Comparison of ENCODE assay signal across 8 cellular contexts in genomic region chr1:235417101-235417697, GRCh38. TPM values are rescaled to one million over a fixed set of nuclear protein-coding genes. Genes with fewer than 3 reads are reported as not detected.
A peak's percentile ranks its signal among the peaks of the same experiment; 100 is the strongest.
DNase-seq lines count a peak whose midpoint lies in the region; ATAC-seq and TF ChIP-seq lines count a peak whose summit lies in the region.

No MANE protein-coding gene starts in this region.

- H3K4me3 ChIP-seq in Panc1 (ENCODE audit: low read depth in 2 of 2, low read length in 2 of 2) = no peak overlapping the region
- H3K4me3 ChIP-seq in fibroblast of mammary gland (ENCODE audit: control insufficient read depth, low read depth, low read length) = no peak overlapping the region

- ATAC-seq in HG03460 (IDR thresholded peaks at IDR 0.05; ENCODE audit: unreplicated experiment) (peak; percentile 53), Panc1 (peak; percentile 83), HG03159 (IDR thresholded peaks at IDR 0.05; ENCODE audit: unreplicated experiment) (no peak)

- H3K9me3 Mint-ChIP-seq in neural crest cell = no peaks in the 10 kb centered on the region

- H3K27me3 Mint-ChIP-seq in neural crest cell (ENCODE audit: low read depth) = no peaks in the 10 kb centered on the region

- POLR2A ChIA-PET in Panc1 (lab: Charles Lee) = interaction anchor here (0.7 kb wide), 1 partner anchor 143 kb away, joined by 3 read pairs; no protein-coding TSS in a partner anchor

- CTCF ChIA-PET in Panc1 (lab: Charles Lee) = interaction anchor here (0.5 to 1.3 kb wide), 4 partner anchors 8 to 232 kb away, joined by 3 to 8 read pairs (median 4); no protein-coding TSS in a partner anchor

- H3K27ac ChIP-seq in Panc1 (ENCODE audit: low read length) = peak overlapping the region; percentile 83

- H3K27me3 ChIP-seq in Panc1 (ENCODE audit: control insufficient read depth, insufficient read depth, low read length) = no peaks in the 10 kb centered on the region

- H3K9me3 ChIP-seq in Panc1 (ENCODE audit: control insufficient read depth, insufficient read depth, low read depth, low read length) = no peaks in the 10 kb centered on the region

- no TSS peak for BruUV-seq in Panc1 (replicated peaks; lab: Mats Ljungman, UMichigan)

- peaks cover 33% of the 10 kb centered on the region for H3K4me1 ChIP-seq in Panc1 (ENCODE audit: control insufficient read depth, insufficient read depth, low read length)

- TF ChIP-seq CTCF in Panc1 (IDR thresholded peaks at IDR 0.05) (peak; percentile 90), fibroblast of mammary gland (conservative IDR thresholded peaks at IDR 0.05; ENCODE audit: control insufficient read depth, insufficient read depth, low read depth, low read length) (peak; percentile 80), neural crest cell (conservative IDR thresholded peaks at IDR 0.05) (peak; percentile 90)

- in situ Hi-C loops in Panc1 (cut with HindIII; ENCODE audit: low pct_unique_long_range_greater_than_20kb, low sequenced_read_pairs) = no loop called here

- H3K36me3 ChIP-seq in Panc1 (ENCODE audit: control insufficient read depth, insufficient read depth, low read length) = no peaks in the 10 kb centered on the region; the same call in 1 of the 2 replicates

- no peak overlapping the region for H3K27ac Mint-ChIP-seq in neural crest cell (ENCODE audit: unreplicated experiment)

- intact Hi-C loops in Panc1 (cut with micrococcal nuclease; ENCODE audit: unreplicated experiment) = loop anchor here (1.0 to 5.0 kb wide), 3 partner anchors 50 to 164 kb away; partner anchors contain the start of gene TBCE

- peaks cover 8% of the 10 kb centered on the region for H3K4me1 Mint-ChIP-seq in neural crest cell

- DNase-seq in DMS 273 treated with DMSO at 0.1 percent for 48 hours (lab: John Stamatoyannopoulos, UW) = peak; percentile 53
- peak; percentile 71 for DNase-seq in Panc1 (ENCODE audit: low read depth, low spot score)
- DNase-seq in activated T-cell treated with anti-CD3 and anti-CD28 coated beads, Interleukin-2, amount 50 U/mL, for 48 hours = peak; percentile 74 to 79
- DNase-seq in fibroblast of mammary gland (ENCODE audit: low read depth) = peak; percentile 86
- DNase-seq in neural crest cell (ENCODE audit: low read depth, low spot score) = peak; percentile 74
- DNase-seq in superior temporal gyrus (ENCODE audit: extremely low spot score) = peak; percentile 92

- H3K4me3 Mint-ChIP-seq in neural crest cell = no peak overlapping the region

- peaks cover 2% of the 10 kb centered on the region for H3K36me3 Mint-ChIP-seq in neural crest cell (ENCODE audit: low read depth)

RNA-seq across cellular contexts. Expression of gene TBCE, which starts 50.0 kb away (rescaled TPM):
- 72.0 TPM for total RNA-seq in Panc1 (2021; ENCODE audit: unreplicated experiment)
- polyA plus RNA-seq in Panc1 (2012; ENCODE audit: insufficient read length) = 56.0 TPM
- total RNA-seq in neural crest cell = 28.2 and 33.3 TPM in 2 replicates
